21 cellular contexts compared by ENCODE assay signal in genomic region chr12:53515291-53515680, GRCh38. TPM values are rescaled to one million over a fixed set of nuclear protein-coding genes. Genes with fewer than 3 reads are reported as not detected.
DNase-seq lines count a peak whose midpoint lies in the region; ATAC-seq and TF ChIP-seq lines count a peak whose summit lies in the region.
"Had no signal": no experiment of that assay in that cellular context is flagged by ENCODE, and none has a peak within 500 bp of the region (broad histone marks: within the 10 kb centered on the region; RNA-seq: fewer than 3 reads in every experiment).

No MANE protein-coding gene starts in this region.

- H3K4me3 Mint-ChIP-seq in H9 (no peak overlapping the region), type B pancreatic cell (no peak overlapping the region)
- H3K4me3 Mint-ChIP-seq: CD8-positive, alpha-beta T cell had no signal

- no peaks in the 10 kb centered on the region for H3K27me3 ChIP-seq in H9 (ENCODE audit: insufficient read depth, low read length)
- no peaks in the 10 kb centered on the region for H3K27me3 ChIP-seq in lower lobe of right lung (ENCODE audit: low read depth)
- no peaks in the 10 kb centered on the region for H3K27me3 ChIP-seq in BE2C
- H3K27me3 ChIP-seq: MG63 had no signal

- H3K27ac Mint-ChIP-seq in H9 (peak overlapping the region in 2 of 3 experiments; percentile 19 to 25; a peak in 3 of 7 replicates), type B pancreatic cell (peak overlapping the region; percentile 66)
- H3K27ac Mint-ChIP-seq: CD8-positive, alpha-beta T cell had no signal

- H4K20me1 ChIP-seq in H9 (ENCODE audit: control insufficient read depth, insufficient read depth, insufficient read length) = no peaks in the 10 kb centered on the region

- no peak overlapping the region for H3K4me2 ChIP-seq in H9 (ENCODE audit: insufficient read depth, insufficient read length, low read length)
- H3K4me2 ChIP-seq: A549, SK-N-SH had no signal

- no peak overlapping the region for H2BK5ac ChIP-seq in H9 (ENCODE audit: insufficient read length, low read length)

- H3K4me1 ChIP-seq in H9 (ENCODE audit: insufficient read depth, low read length) (no peaks in the 10 kb centered on the region; the same call in 1 of the 2 replicates), lower lobe of right lung (peaks cover 29% of the 10 kb centered on the region), BE2C (no peaks in the 10 kb centered on the region)
- H3K4me1 ChIP-seq: A549 had no signal

- no peak overlapping the region for H2BK12ac ChIP-seq in H9 (ENCODE audit: insufficient read length, low read depth, low read length)

- no peak overlapping the region for H2AK5ac ChIP-seq in H9 (ENCODE audit: insufficient read length, low read length)

- H3K23ac ChIP-seq in H9 (ENCODE audit: insufficient read length, low read depth, low read length) = no peak overlapping the region

- no peaks in the 10 kb centered on the region for H3K23me2 ChIP-seq in H9 (ENCODE audit: insufficient read length, low read depth, low read length, poor library complexity, severe bottlenecking)

- H4K91ac ChIP-seq in H9 (ENCODE audit: insufficient read length, low read depth, low read length) = no peak overlapping the region

- H3K9me3 Mint-ChIP-seq in H9 = no peaks in the 10 kb centered on the region
- no peaks in the 10 kb centered on the region for H3K9me3 Mint-ChIP-seq in type B pancreatic cell
- H3K9me3 Mint-ChIP-seq: CD8-positive, alpha-beta T cell had no signal

- H3K9ac ChIP-seq in H9 (ENCODE audit: extremely low read depth, insufficient read length, low read length) = no peak overlapping the region
- H3K9ac ChIP-seq: SK-N-SH had no signal

- ATAC-seq in lower lobe of right lung (no peak), GM18873 (IDR thresholded peaks at IDR 0.05; ENCODE audit: low FRiP score, unreplicated experiment) (no peak), GM18909 (IDR thresholded peaks at IDR 0.05; ENCODE audit: poor library complexity, unreplicated experiment) (no peak)
- ATAC-seq: A549; CD8-positive, alpha-beta T cell; PC-3 had no signal

- no peaks in the 10 kb centered on the region for H3K79me1 ChIP-seq in H9 (ENCODE audit: insufficient read depth, low read depth, low read length, poor library complexity, severe bottlenecking)

- H3K18ac ChIP-seq in H9 (ENCODE audit: insufficient read length, low read depth, low read length) = no peak overlapping the region

- no peak overlapping the region for H3K4ac ChIP-seq in H9 (ENCODE audit: low read depth, low read length)

- H2BK20ac ChIP-seq in H9 (ENCODE audit: low read depth, low read length, poor library complexity, severe bottlenecking) = no peak overlapping the region

- H3K14ac ChIP-seq in H9 (ENCODE audit: insufficient read depth, low read length) = no peak overlapping the region

- H3K56ac ChIP-seq in H9 (ENCODE audit: insufficient read length, low read depth, low read length) = no peak overlapping the region

- no peak overlapping the region for H4K8ac ChIP-seq in H9 (replicated peaks; ENCODE audit: insufficient read length, low read depth, low read length)

- peaks cover 97% of the 10 kb centered on the region for H3K36me3 ChIP-seq in lower lobe of right lung
- H3K36me3 ChIP-seq in BE2C = peaks cover 11% of the 10 kb centered on the region

- H3K36me3 Mint-ChIP-seq in H9 (ENCODE audit: insufficient read depth in 1 of 3, low read depth in 3 of 3) = peaks cover 3 to 31% (median 4%) of the 10 kb centered on the region in 3 experiments; a peak in 4 of 7 replicates
- H3K36me3 Mint-ChIP-seq in type B pancreatic cell = peaks cover 8% of the 10 kb centered on the region

- H3K9me3 ChIP-seq in H9 (ENCODE audit: control insufficient read depth, low read depth, low read length) (no peaks in the 10 kb centered on the region), lower lobe of right lung (no peaks in the 10 kb centered on the region), BE2C (no peaks in the 10 kb centered on the region)
- H3K9me3 ChIP-seq: A549, MG63, SK-N-SH had no signal

- peak overlapping the region; percentile 46 for H3K4me3 ChIP-seq in lower lobe of right lung
- H3K4me3 ChIP-seq in BE2C (ENCODE audit: low read depth, low read length) = no peak overlapping the region
- H3K4me3 ChIP-seq: A549, MG63 had no signal

- H3T11ph ChIP-seq in H9 (ENCODE audit: low read length) = no peak overlapping the region

- no peak overlapping the region for H4K5ac ChIP-seq in H9 (ENCODE audit: insufficient read length, low read depth, low read length)

- no peaks in the 10 kb centered on the region for H3K79me2 ChIP-seq in H9 (ENCODE audit: insufficient read depth, low read length)

- WGBS in H9 (ENCODE audit: extremely low coverage, insufficient read length, low lambda C conversion rate) = no CpG with 5 or more reads among the region's 2 CpGs

- H3K27me3 Mint-ChIP-seq in H9 (ENCODE audit: low read depth) (no peaks in the 10 kb centered on the region), type B pancreatic cell (no peaks in the 10 kb centered on the region)

- peaks cover 0 to 8% of the 10 kb centered on the region in 2 experiments; a peak in 3 of 4 replicates for H3K4me1 Mint-ChIP-seq in H9
- H3K4me1 Mint-ChIP-seq in type B pancreatic cell (ENCODE audit: unreplicated experiment) = no peaks in the 10 kb centered on the region

- no peak overlapping the region for H2BK15ac ChIP-seq in H9 (ENCODE audit: low read depth, low read length)

- H3K27ac ChIP-seq in H9 (ENCODE audit: insufficient read length, low read depth, low read length) = no peak overlapping the region
- H3K27ac ChIP-seq in lower lobe of right lung = no peak overlapping the region
- H3K27ac ChIP-seq: A549 had no signal

- no peak overlapping the region for H2AFZ ChIP-seq in H9 (ENCODE audit: low read length)

- intact Hi-C loops in lower lobe of right lung (cut with DNase I) = no loop called here

- DNase-seq in H9 (no peak), cerebellar nuclear complex (lab: John Stamatoyannopoulos, UW) (peak; percentile 80 to 95), lower lobe of right lung (no peak), type B pancreatic cell (ENCODE audit: extremely low spot score, unreplicated experiment) (no peak), BE2C (no peak), NCI-H1092 (lab: John Stamatoyannopoulos, UW) (no peak)
- DNase-seq: AML-193; CD8-positive, alpha-beta T cell; DMS79 treated with DMSO at 0.1 percent for 48 hours; IMR-90; KG1; MG63; NCI-H2029; NCI-H446; NCI-H774; PC-3; SK-N-SH had no signal

- TF ChIP-seq CTCF in H9 (conservative IDR thresholded peaks at IDR 0.05) = no peak
- TF ChIP-seq CTCF in lower lobe of right lung (IDR thresholded peaks at IDR 0.05) = no peak
- no peak for TF ChIP-seq CTCF in type B pancreatic cell (conservative IDR thresholded peaks at IDR 0.05)
- TF ChIP-seq CTCF in BE2C (IDR thresholded peaks at IDR 0.05; ENCODE audit: low read depth, low read length) = no peak

- no peak overlapping the region for H2BK120ac ChIP-seq in H9 (ENCODE audit: low read depth, low read length, poor library complexity, severe bottlenecking)

RNA-seq across cellular contexts. Expression of gene NPFF, which starts 8.0 kb away (rescaled TPM):
- not detected in 2 replicates for total RNA-seq in H9 (2021)
- not detected for total RNA-seq in lower lobe of right lung
- total RNA-seq in type B pancreatic cell (ENCODE audit: low replicate concordance) = not detected in 2 replicates
- polyA plus RNA-seq in BE2C (2012; ENCODE audit: insufficient read depth, insufficient read length, low read depth) = 4.2 TPM
- total RNA-seq: CD8-positive, alpha-beta T cell; H4; IMR-90; PC-3 had no signal
- polyA plus RNA-seq: IMR-90 had no signal

RNA-seq across cellular contexts. Expression of gene TARBP2, which starts 14.2 kb away (rescaled TPM):
- total RNA-seq in H9 (2021) (79.2 and 80.1 TPM in 2 replicates), lower lobe of right lung (34.3 TPM), type B pancreatic cell (ENCODE audit: low replicate concordance) (46.4 and 52.3 TPM in 2 replicates)
- polyA plus RNA-seq in BE2C (2012; ENCODE audit: insufficient read depth, insufficient read length, low read depth) = 188 TPM

RNA-seq across cellular contexts. Expression of gene MAP3K12, which starts 16.0 kb away (rescaled TPM):
- total RNA-seq in H9 (2021) (22.3 and 26.6 TPM in 2 replicates), lower lobe of right lung (17.5 TPM), type B pancreatic cell (ENCODE audit: low replicate concordance) (10.6 and 31.6 TPM in 2 replicates)
- 61.5 TPM for polyA plus RNA-seq in BE2C (2012; ENCODE audit: insufficient read depth, insufficient read length, low read depth)

Comparison
In these comparisons a context has a peak if more than half of its experiments do, and no peak if none do; other contexts are left out.
1. DNase-seq: peak in cerebellar nuclear complex (2 of 2); none in H9 (single experiment), lower lobe of right lung (single experiment), type B pancreatic cell (single experiment), BE2C (single experiment) and NCI-H1092 (single experiment).